14 cellular contexts compared by ENCODE assay signal in genomic region chr22:17733484-17733883, GRCh38. TPM values are rescaled to one million over a fixed set of nuclear protein-coding genes. Genes with fewer than 3 reads are reported as not detected.
DNase-seq lines count a peak whose midpoint lies in the region; ATAC-seq and TF ChIP-seq lines count a peak whose summit lies in the region.
"Had no signal": no experiment of that assay in that cellular context is flagged by ENCODE, and none has a peak within 500 bp of the region (broad histone marks: within the 10 kb centered on the region; RNA-seq: fewer than 3 reads in every experiment).

No MANE protein-coding gene starts in this region.

- H3K9me3 Mint-ChIP-seq in activated B cell treated with CpG ODN at 0.5 μM for 24 hours: no peaks in the 10 kb centered on the region

- intact Hi-C loops in activated B cell treated with CpG ODN at 0.5 μM for 24 hours (cut with micrococcal nuclease): no loop called here
- intact Hi-C loops in left cardiac atrium (cut with DNase I): no loop called here

- H3K27ac Mint-ChIP-seq in activated B cell treated with CpG ODN at 0.5 μM for 24 hours: peak overlapping the region; percentile 21

- DNase-seq in Daoy (ENCODE audit: low read depth) (peak; percentile 30), activated B cell treated with CpG ODN at 0.5 μM for 24 hours (no peak), kidney tubule cell (ENCODE audit: low spot score) (peak; percentile 54), left cardiac atrium (no peak), NCI-H1048 (lab: John Stamatoyannopoulos, UW) (no peak), GDM1 (lab: John Stamatoyannopoulos, UW) (no peak), putamen (ENCODE audit: low spot score) (no peak)
- DNase-seq: activated CD4-positive, alpha-beta T cell treated with anti-CD3 and anti-CD28 coated beads for 1 hour; kidney glomerular epithelial cell; NCI-H1417 treated with DMSO at 0.1 percent for 48 hours; NCI-H82; SIG-M5 had no signal

- no peak overlapping the region for H3K4me3 ChIP-seq in ACC112 (ENCODE audit: low read depth, low read length)
- H3K4me3 ChIP-seq: gastroesophageal sphincter had no signal

- H3K4me3 Mint-ChIP-seq in activated B cell treated with CpG ODN at 0.5 μM for 24 hours: no peak overlapping the region

- no peaks in the 10 kb centered on the region for H3K79me2 ChIP-seq in ACC112 (ENCODE audit: control insufficient read depth, insufficient read depth, low read length, unreplicated experiment)

- TF ChIP-seq CTCF in activated B cell treated with CpG ODN at 0.5 μM for 24 hours (IDR thresholded peaks at IDR 0.05): no peak

- no peaks in the 10 kb centered on the region for H3K27me3 ChIP-seq in ACC112 (ENCODE audit: insufficient read depth, low read length)
- H3K27me3 ChIP-seq: gastroesophageal sphincter had no signal

- no peaks in the 10 kb centered on the region for H3K27me3 Mint-ChIP-seq in activated B cell treated with CpG ODN at 0.5 μM for 24 hours

- ATAC-seq in activated B cell treated with CpG ODN at 0.5 μM for 24 hours (ENCODE audit: low read depth): no peak
- no peak for ATAC-seq in left cardiac atrium
- ATAC-seq: gastroesophageal sphincter had no signal

- H3K27ac ChIP-seq in ACC112 (ENCODE audit: low read depth, low read length): peak overlapping the region; percentile 57
- H3K27ac ChIP-seq: gastroesophageal sphincter had no signal

- no peak overlapping the region for H2AFZ ChIP-seq in ACC112 (ENCODE audit: low read length, unreplicated experiment)

- H3K4me1 Mint-ChIP-seq in activated B cell treated with CpG ODN at 0.5 μM for 24 hours: peaks cover 4% of the 10 kb centered on the region

- H3K36me3 ChIP-seq in ACC112 (ENCODE audit: insufficient read depth, low read length): peaks cover 11% of the 10 kb centered on the region; the same call in 1 of the 2 replicates

- POLR2A ChIA-PET in activated B cell treated with CpG ODN at 0.5 μM for 24 hours (lab: Charles Lee): no interaction called here

- H3K36me3 Mint-ChIP-seq in activated B cell treated with CpG ODN at 0.5 μM for 24 hours (ENCODE audit: low read depth): peaks cover 76% of the 10 kb centered on the region

- CTCF ChIA-PET in activated B cell treated with CpG ODN at 0.5 μM for 24 hours (lab: Charles Lee): interaction anchor here (0.8 kb wide), 1 partner anchor 9 kb away, joined by 3 read pairs; no protein-coding TSS in a partner anchor

- peaks cover 11% of the 10 kb centered on the region for H3K4me1 ChIP-seq in ACC112 (ENCODE audit: control insufficient read depth, insufficient read depth, low read length, unreplicated experiment)
- H3K4me1 ChIP-seq: gastroesophageal sphincter had no signal

RNA-seq across cellular contexts. Expression of gene BID, which starts 40.8 kb away (rescaled TPM):
- 133 and 164 TPM in 2 replicates for total RNA-seq in Daoy (2014; rRNA removed; shearing (Covaris generic))
- total RNA-seq in activated B cell treated with CpG ODN at 0.5 μM for 24 hours (78.9 and 81.4 TPM in 2 replicates), left cardiac atrium (10 to 100 TPM; 14.1 to 15.4 TPM)

Comparison
In these comparisons a context has a peak if more than half of its experiments do, and no peak if none do; other contexts are left out.
1. DNase-seq: peak in Daoy (single experiment) and kidney tubule cell (single experiment); none in activated B cell treated with CpG ODN at 0.5 μM for 24 hours (single experiment), left cardiac atrium (single experiment), NCI-H1048 (single experiment), GDM1 (single experiment) and putamen (single experiment).